ENCODE assay signal across 16 cellular contexts in genomic region chr1:10575616-10576015, GRCh38.
DNase-seq lines count a peak whose midpoint lies in the region; ATAC-seq, FAIRE-seq and TF ChIP-seq lines count a peak whose summit lies in the region.
"Had no signal": no experiment of that assay in that cellular context is flagged by ENCODE, and none has a peak within 500 bp of the region (broad histone marks: within the 10 kb centered on the region; RNA-seq: fewer than 3 reads in every experiment).

No MANE protein-coding gene starts in this region.

- H3K4me1 ChIP-seq in aorta (ENCODE audit: control insufficient read depth in 1 of 2, insufficient read depth in 2 of 2, low read length in 2 of 2) (no peaks in the 10 kb centered on the region), heart left ventricle (no peaks in the 10 kb centered on the region)
- H3K4me1 ChIP-seq: BLaER1, prostate gland had no signal

- no peak for TF ChIP-seq POLR2A in heart left ventricle (IDR thresholded peaks at IDR 0.05)

- DNase-seq in AG08395 (ENCODE audit: low spot score) = peak; percentile 73
- peak; percentile 51 for DNase-seq in HTR-8/SVneo (ENCODE audit: insufficient read length, low spot score)
- peak; percentile 68 for DNase-seq in astrocyte of the hippocampus (ENCODE audit: low read depth, low spot score)
- DNase-seq in hepatic stellate cell (ENCODE audit: low spot score) = peak; percentile 42
- no peak for DNase-seq in DMS 273 treated with DMSO at 0.1 percent for 48 hours (lab: John Stamatoyannopoulos, UW)
- DNase-seq in aorta = no peak
- no peak for DNase-seq in heart left ventricle
- DNase-seq: activated CD4-positive, alpha-beta T cell treated with anti-CD3 and anti-CD28 coated beads for 4 hours; NCI-H2081; NK-92 treated with Interleukin-12 subunit alpha and Interleukin-12 subunit beta, amount 100 ng/mL, for 24 hours; stimulated activated CD4-positive, alpha-beta T cell treated with anti-CD3 and anti-CD28 coated beads, Interleukin-2, amount 100 ng/mL, for 48 hours had no signal

- WGBS in aorta, 2 donors = 52 to 54% methylated on average over 1 of the region's 1 CpG
- WGBS in heart left ventricle, 4 donors = 66 to 84% (median 76%) methylated on average over 1 of the region's 1 CpG

- H3K27me3 ChIP-seq in aorta (ENCODE audit: control insufficient read depth in 1 of 2, insufficient read depth in 2 of 2, low read length in 1 of 2) (no peaks in the 10 kb centered on the region), heart left ventricle (no peaks in the 10 kb centered on the region)
- H3K27me3 ChIP-seq: BLaER1 had no signal

- H3K9me3 ChIP-seq in aorta (ENCODE audit: control insufficient read depth, low read length) (no peaks in the 10 kb centered on the region), heart left ventricle (no peaks in the 10 kb centered on the region)
- H3K9me3 ChIP-seq: BLaER1, prostate gland had no signal

- H3K4me3 ChIP-seq in aorta (ENCODE audit: low read length in 2 of 2) = no peak overlapping the region
- no peak overlapping the region for H3K4me3 ChIP-seq in heart left ventricle
- H3K4me3 ChIP-seq: BLaER1, prostate gland had no signal

- H3K36me3 ChIP-seq in aorta (ENCODE audit: control insufficient read depth in 1 of 2, insufficient read depth in 2 of 2, low read length in 1 of 2) (no peaks in the 10 kb centered on the region), heart left ventricle (peaks cover 0 to 2% (median 0%) of the 10 kb centered on the region in 9 donors)
- H3K36me3 ChIP-seq: prostate gland had no signal

- TF ChIP-seq CTCF in heart left ventricle (IDR thresholded peaks at IDR 0.05) = no peak

- ATAC-seq in GM21423 (IDR thresholded peaks at IDR 0.05; ENCODE audit: unreplicated experiment) = no peak
- ATAC-seq in aorta (ENCODE audit: low FRiP score) = no peak
- ATAC-seq in heart left ventricle = no peak
- ATAC-seq: activated T-helper 17 cell treated with anti-CD3 and anti-CD28 coated beads, Interleukin-2, amount 50 U/mL, for 72 hours; stimulated activated memory B cell treated with anti-CD40 and anti-IgM and Interleukin-4, amounts not matched to agents 10 μg/mL and 1 μg/mL and 100 μg/mL, for 72 hours had no signal

- intact Hi-C loops in aorta (cut with DNase I) = no loop called here
- intact Hi-C loops in heart left ventricle (cut with DNase I) = no loop called here

- FAIRE-seq in HTR-8/SVneo (lab: Jason Lieb, UNC) = no peak

- H3K27ac ChIP-seq in aorta (ENCODE audit: low read depth in 1 of 2, low read length in 2 of 2) = no peak overlapping the region
- no peak overlapping the region for H3K27ac ChIP-seq in heart left ventricle
- H3K27ac ChIP-seq: BLaER1, prostate gland had no signal

Comparison
In these comparisons a context has a peak if more than half of its experiments do, and no peak if none do; other contexts are left out.
1. DNase-seq: peak in AG08395 (single experiment), HTR-8/SVneo (single experiment), astrocyte of the hippocampus (single experiment) and hepatic stellate cell (single experiment); none in DMS 273 treated with DMSO at 0.1 percent for 48 hours (single experiment), aorta (0 of 2) and heart left ventricle (0 of 5).